ENCODE assay signal across 27 cellular contexts in the genomic region with DNA sequence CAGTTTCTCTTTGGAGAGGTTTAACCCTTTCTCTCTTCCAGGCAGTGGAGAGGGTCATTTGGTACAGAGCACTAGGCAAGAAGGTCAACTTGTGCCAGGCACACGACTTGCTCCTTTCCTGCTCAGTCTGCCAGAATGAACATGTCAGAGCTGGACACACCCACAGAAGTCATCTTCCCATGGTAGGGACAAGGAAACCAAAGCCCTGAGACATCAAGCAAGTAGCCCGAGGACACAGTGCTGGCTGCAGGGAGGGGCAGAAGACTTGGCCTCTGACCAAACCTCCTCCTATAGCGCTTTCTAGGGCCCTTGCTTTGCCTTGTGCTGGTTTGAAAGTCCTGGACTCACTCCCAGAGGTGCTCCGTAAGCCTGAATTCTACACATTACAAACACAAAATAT.
A peak's percentile ranks its signal among the peaks of the same experiment; 100 is the strongest.
DNase-seq lines count a peak whose midpoint lies in the region; FAIRE-seq and TF ChIP-seq lines count a peak whose summit lies in the region.
"Had no signal": no experiment of that assay in that cellular context is flagged by ENCODE, and none has a peak within 500 bp of the region (broad histone marks: within the 10 kb centered on the region; RNA-seq: fewer than 3 reads in every experiment).

No MANE protein-coding gene starts in this region.

- H3K27me3 ChIP-seq in mammary epithelial cell (ENCODE audit: insufficient read depth, low read length) (no peaks in the 10 kb centered on the region), small intestine (ENCODE audit: control insufficient read depth in 2 of 2, insufficient read depth in 2 of 2, low read length in 2 of 2) (no peaks in the 10 kb centered on the region)

- H3K79me2 ChIP-seq in mammary epithelial cell (ENCODE audit: insufficient read depth, low read length): no peaks in the 10 kb centered on the region

- TF ChIP-seq CTCF in mammary epithelial cell (conservative IDR thresholded peaks at IDR 0.05 in 1 of 2, IDR thresholded peaks at IDR 0.05 in 1 of 2; ENCODE audit: extremely low read depth in 1 of 2, insufficient read depth in 1 of 2, low read depth in 1 of 2, low read length in 2 of 2): no peak

- in situ Hi-C loops in mammary epithelial cell (cut with MboI; ENCODE audit: low sequenced_read_pairs in 2 of 2): no loop called here

- H3K4me1 ChIP-seq in mammary epithelial cell (ENCODE audit: insufficient read depth, low read length) (peaks cover 39% of the 10 kb centered on the region), small intestine (ENCODE audit: control insufficient read depth in 2 of 2, insufficient read depth in 1 of 2, low read depth in 1 of 2, low read length in 1 of 2) (no peaks in the 10 kb centered on the region)

- CTCF ChIA-PET in mammary epithelial cell (lab: Charles Lee; ENCODE audit: low non-redundant PET): interaction anchor here (0.6 kb wide), 1 partner anchor 20 kb away, joined by 4 read pairs; no protein-coding TSS in a partner anchor

- no peak overlapping the region for H2AFZ ChIP-seq in mammary epithelial cell (ENCODE audit: low read depth, low read length)
- H2AFZ ChIP-seq: GM23338 had no signal

- intact Hi-C loops in mammary epithelial cell (cut with micrococcal nuclease): no loop called here

- H3K9ac ChIP-seq in mammary epithelial cell (ENCODE audit: insufficient read depth, low read length): no peak overlapping the region
- H3K9ac ChIP-seq: KMS-11 had no signal

- H3K4me2 ChIP-seq in mammary epithelial cell (ENCODE audit: insufficient read depth, low read depth, low read length): peak overlapping the region; percentile 15
- H3K4me2 ChIP-seq: GM23338, KMS-11 had no signal

- dilution Hi-C loops in mammary epithelial cell (cut with HindIII; ENCODE audit: low sequenced_read_pairs): no loop called here

- FAIRE-seq in small intestine (lab: Jason Lieb, UNC): no peak
- FAIRE-seq: urothelium cell line had no signal

- no peaks in the 10 kb centered on the region for H3K9me3 ChIP-seq in mammary epithelial cell (replicated peaks; ENCODE audit: insufficient read depth, low read length)
- H3K9me3 ChIP-seq in small intestine (ENCODE audit: control insufficient read depth, low read depth): no peaks in the 10 kb centered on the region
- H3K9me3 ChIP-seq: Caco-2 had no signal

- H3K4me3 ChIP-seq in mammary epithelial cell (replicated peaks in 1 of 3; ENCODE audit: insufficient read depth in 1 of 3, low read depth in 2 of 3, low read length in 3 of 3) (no peak overlapping the region), small intestine (ENCODE audit: low read depth in 1 of 2, low read length in 2 of 2) (no peak overlapping the region)
- H3K4me3 ChIP-seq: GM23338, skin epidermis had no signal

- no peak overlapping the region for H3K27ac ChIP-seq in mammary epithelial cell (ENCODE audit: insufficient read depth, low read depth, low read length)
- H3K27ac ChIP-seq in small intestine (ENCODE audit: low read depth in 1 of 2, low read length in 1 of 2): no peak overlapping the region
- H3K27ac ChIP-seq: 22Rv1, C4-2B, HL-60, KMS-11, skin epidermis, WERI-Rb-1 had no signal

- no peaks in the 10 kb centered on the region for H4K20me1 ChIP-seq in mammary epithelial cell (ENCODE audit: insufficient read depth, low read length)

- H3K36me3 ChIP-seq in mammary epithelial cell (ENCODE audit: insufficient read depth, low read length) (no peaks in the 10 kb centered on the region), small intestine (ENCODE audit: control insufficient read depth in 2 of 2, insufficient read depth in 2 of 2, low read length in 2 of 2) (no peaks in the 10 kb centered on the region)
- H3K36me3 ChIP-seq: WERI-Rb-1 had no signal

- peak; percentile 2 for DNase-seq in NCI-H2029 treated with DMSO at 0.1 percent for 48 hours (lab: John Stamatoyannopoulos, UW)
- DNase-seq in NCI-H2029 (lab: John Stamatoyannopoulos, UW): no peak
- peak; percentile 83 for DNase-seq in mammary epithelial cell
- peak; percentile 31 for DNase-seq in kidney tubule cell (ENCODE audit: low spot score)
- DNase-seq in small intestine: peak; percentile 8
- DNase-seq in AG20443 (ENCODE audit: low spot score): no peak
- DNase-seq in NCI-H2107 (lab: John Stamatoyannopoulos, UW): no peak
- no peak for DNase-seq in DMS 273 treated with DMSO at 0.1 percent for 48 hours (lab: John Stamatoyannopoulos, UW)
- DNase-seq: activated CD4-positive, alpha-beta T cell treated with anti-CD3 and anti-CD28 coated beads for 48 hours; amniotic stem cell; glutamatergic neuron; left ventricle myocardium superior; midbrain; MV-4-11; NCI-H1436; RPMI8226; stimulated activated naive CD8-positive, alpha-beta T cell treated with anti-CD3 and anti-CD28 coated beads, Interleukin-15, Interleukin-2, amounts not matched to agents 100 U/mL and 50 U/mL, for 24 hours; T-cell; WERI-Rb-1 had no signal

- no TSS peak for BruUV-seq in mammary epithelial cell (replicated peaks; lab: Mats Ljungman, UMichigan)

- WGBS in mammary epithelial cell (ENCODE audit: low coverage, missing lambda C conversion rate): 26% methylated on average over 3 of the region's 4 CpGs
- WGBS in small intestine, 3 donors: 72 to 86% (median 85%) methylated on average over 4 of the region's 4 CpGs

Comparison
In these comparisons a context has a peak if more than half of its experiments do, and no peak if none do; other contexts are left out.
1. DNase-seq: peak in NCI-H2029 treated with DMSO at 0.1 percent for 48 hours (single experiment), mammary epithelial cell (single experiment), kidney tubule cell (single experiment) and small intestine (single experiment); none in NCI-H2029 (single experiment), AG20443 (single experiment), NCI-H2107 (single experiment) and DMS 273 treated with DMSO at 0.1 percent for 48 hours (single experiment).